23 cellular contexts compared by ENCODE assay signal in the genomic region with DNA sequence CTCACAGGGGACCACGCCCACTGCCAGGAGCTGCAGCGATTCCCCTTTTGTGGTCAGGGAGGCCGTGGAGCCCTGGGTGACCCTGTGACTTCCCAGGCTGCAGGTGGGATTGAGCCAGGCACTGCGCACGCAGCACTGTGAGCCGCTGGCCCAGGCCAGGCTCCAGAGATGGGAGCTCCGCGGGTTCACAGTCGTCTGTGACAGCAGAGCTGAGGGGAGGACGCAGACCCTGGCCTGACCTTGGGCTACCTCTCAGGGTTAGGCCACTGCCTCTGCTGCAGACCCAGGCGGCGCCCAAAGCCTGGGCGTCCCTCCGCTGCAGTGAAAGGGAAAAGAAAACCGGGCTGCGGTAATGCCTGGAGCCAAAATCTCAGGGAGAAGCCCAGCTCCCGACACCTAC.
DNase-seq lines count a peak whose midpoint lies in the region; ATAC-seq and TF ChIP-seq lines count a peak whose summit lies in the region.
"Had no signal": no experiment of that assay in that cellular context is flagged by ENCODE, and none has a peak within 500 bp of the region (broad histone marks: within the 10 kb centered on the region; RNA-seq: fewer than 3 reads in every experiment).

No MANE protein-coding gene starts in this region.

- no peaks in the 10 kb centered on the region for H3K79me2 ChIP-seq in GM23248 (ENCODE audit: insufficient read depth)
- H3K79me2 ChIP-seq: parathyroid adenoma had no signal

- H3K36me3 Mint-ChIP-seq in activated CD4-positive, alpha-beta memory T cell treated with anti-CD3 and anti-CD28 coated beads, Interleukin-2, amount 10 ng/mL, durations not matched to agents 7 days and 5 days (ENCODE audit: low read depth), result no peaks in the 10 kb centered on the region
- H3K36me3 Mint-ChIP-seq in activated CD4-positive, alpha-beta memory T cell treated with anti-CD3 and anti-CD28 coated beads for 36 hours, result no peaks in the 10 kb centered on the region
- H3K36me3 Mint-ChIP-seq in activated T-cell treated with anti-CD3 and anti-CD28 coated beads, Interleukin-2, amount 50 U/mL, for 4 hours (ENCODE audit: insufficient read depth), result no peaks in the 10 kb centered on the region
- H3K36me3 Mint-ChIP-seq: activated naive CD4-positive, alpha-beta T cell treated with anti-CD3 and anti-CD28 coated beads, Interleukin-2, amount 50 U/mL, for 24 hours; neural progenitor cell had no signal

- no peak for ATAC-seq in activated T-cell treated with anti-CD3 and anti-CD28 coated beads, Interleukin-2, amount 50 U/mL, for 4 hours

- H3K27me3 ChIP-seq in neuronal stem cell (ENCODE audit: control insufficient read depth in 3 of 3, insufficient read depth in 3 of 3, low read depth in 1 of 3, low read length in 3 of 3) (no peaks in the 10 kb centered on the region), tibial nerve (peaks cover 0 to 4% of the 10 kb centered on the region in 2 donors), GM23248 (replicated peaks; ENCODE audit: insufficient read depth) (peaks cover 14% of the 10 kb centered on the region; the same call in 1 of the 2 replicates)
- H3K27me3 ChIP-seq: brain microvascular endothelial cell, neural progenitor cell, Peyer's patch had no signal

- no peak overlapping the region for H2BK12ac ChIP-seq in neuronal stem cell (ENCODE audit: low read length)

- in situ Hi-C loops in GM23248 (cut with MboI), result loop anchor here (10.0 kb wide), 2 partner anchors 424 to 514 kb away; a partner anchor contains a TSS

- peak overlapping the region; percentile 62 for H3K18ac ChIP-seq in neuronal stem cell (ENCODE audit: low read length)

- peak overlapping the region; percentile 49 for H2BK15ac ChIP-seq in neuronal stem cell (ENCODE audit: low read length)

- H3K4me3 Mint-ChIP-seq in activated CD4-positive, alpha-beta memory T cell treated with anti-CD3 and anti-CD28 coated beads, Interleukin-2, amount 10 ng/mL, durations not matched to agents 7 days and 5 days, result no peak overlapping the region
- H3K4me3 Mint-ChIP-seq in activated CD4-positive, alpha-beta memory T cell treated with anti-CD3 and anti-CD28 coated beads for 36 hours, result no peak overlapping the region
- no peak overlapping the region for H3K4me3 Mint-ChIP-seq in activated T-cell treated with anti-CD3 and anti-CD28 coated beads, Interleukin-2, amount 50 U/mL, for 4 hours
- H3K4me3 Mint-ChIP-seq: activated CD8-positive, alpha-beta T cell treated with anti-CD3 and anti-CD28 coated beads for 36 hours; activated naive CD4-positive, alpha-beta T cell treated with anti-CD3 and anti-CD28 coated beads, Interleukin-2, amount 50 U/mL, for 24 hours; neural progenitor cell had no signal

- no peaks in the 10 kb centered on the region for H3K9me3 Mint-ChIP-seq in activated CD4-positive, alpha-beta memory T cell treated with anti-CD3 and anti-CD28 coated beads, Interleukin-2, amount 10 ng/mL, durations not matched to agents 7 days and 5 days
- H3K9me3 Mint-ChIP-seq in activated CD4-positive, alpha-beta memory T cell treated with anti-CD3 and anti-CD28 coated beads for 36 hours, result no peaks in the 10 kb centered on the region
- no peaks in the 10 kb centered on the region for H3K9me3 Mint-ChIP-seq in activated T-cell treated with anti-CD3 and anti-CD28 coated beads, Interleukin-2, amount 50 U/mL, for 4 hours
- H3K9me3 Mint-ChIP-seq: activated CD8-positive, alpha-beta T cell treated with anti-CD3 and anti-CD28 coated beads for 36 hours; activated naive CD4-positive, alpha-beta T cell treated with anti-CD3 and anti-CD28 coated beads, Interleukin-2, amount 50 U/mL, for 24 hours; activated T-helper 2 cell treated with anti-CD3 and anti-CD28 coated beads, Interferon-gamma antibody, Interleukin-2, Interleukin-4, amounts not matched to agents 10 μg/mL and 5 μg/mL and 100 μg/mL, durations not matched to agents 14 hours and 24 hours and 36 hours; neural progenitor cell had no signal

- peak overlapping the region; percentile 85 for H2AK5ac ChIP-seq in neuronal stem cell (ENCODE audit: low read depth, low read length)

- no peak overlapping the region for H3K14ac ChIP-seq in neuronal stem cell (ENCODE audit: low read length)

- no peak overlapping the region for H4K91ac ChIP-seq in neuronal stem cell (ENCODE audit: low read depth, low read length, poor library complexity)

- peak; percentile 15 for DNase-seq in activated CD4-positive, alpha-beta memory T cell treated with anti-CD3 and anti-CD28 coated beads, Interleukin-2, amount 10 ng/mL, durations not matched to agents 7 days and 5 days
- DNase-seq in activated CD4-positive, alpha-beta memory T cell treated with anti-CD3 and anti-CD28 coated beads for 36 hours, result no peak
- DNase-seq in neuronal stem cell (ENCODE audit: low spot score), result no peak
- DNase-seq in tibial nerve (ENCODE audit: low spot score in 2 of 2), result no peak
- DNase-seq in GM23248, result no peak
- DNase-seq in stimulated activated CD4-positive, alpha-beta T cell treated with anti-CD3 and anti-CD28 coated beads, Interleukin-15, amount 100 ng/mL, for 24 hours, result no peak
- no peak for DNase-seq in activated T-cell treated with anti-CD3 and anti-CD28 coated beads, Interleukin-2, amount 50 U/mL, for 4 hours
- DNase-seq: amniotic stem cell, DMS79, GOT3, NCI-H187 treated with DMSO at 0.1 percent for 48 hours had no signal

- H2BK120ac ChIP-seq in neuronal stem cell (ENCODE audit: low read depth, low read length), result no peak overlapping the region

- H4K8ac ChIP-seq in neuronal stem cell (ENCODE audit: low read depth, low read length), result no peak overlapping the region

- H3K9me2 ChIP-seq in GM23248 (ENCODE audit: insufficient read depth), result no peaks in the 10 kb centered on the region

- no peak overlapping the region for H3K23ac ChIP-seq in neuronal stem cell (ENCODE audit: low read depth, low read length, poor library complexity)

- TF ChIP-seq CTCF in tibial nerve (IDR thresholded peaks at IDR 0.05), result no peak

- no peak overlapping the region for H3K27ac Mint-ChIP-seq in activated CD4-positive, alpha-beta memory T cell treated with anti-CD3 and anti-CD28 coated beads, Interleukin-2, amount 10 ng/mL, durations not matched to agents 7 days and 5 days
- no peak overlapping the region for H3K27ac Mint-ChIP-seq in activated CD4-positive, alpha-beta memory T cell treated with anti-CD3 and anti-CD28 coated beads for 36 hours
- H3K27ac Mint-ChIP-seq: activated CD8-positive, alpha-beta T cell treated with anti-CD3 and anti-CD28 coated beads for 36 hours; activated naive CD4-positive, alpha-beta T cell treated with anti-CD3 and anti-CD28 coated beads, Interleukin-2, amount 50 U/mL, for 24 hours; activated T-helper 2 cell treated with anti-CD3 and anti-CD28 coated beads, Interferon-gamma antibody, Interleukin-2, Interleukin-4, amounts not matched to agents 10 μg/mL and 5 μg/mL and 100 μg/mL, durations not matched to agents 14 hours and 24 hours and 36 hours had no signal

- H3K27ac ChIP-seq in cingulate gyrus (ENCODE audit: low read depth, low read length) (peak overlapping the region; percentile 93), neuronal stem cell (replicated peaks; ENCODE audit: low read length) (no peak overlapping the region), tibial nerve (peak overlapping the region in 3 of 4 donors; percentile 65 to 84 (median 82)), GM23248 (no peak overlapping the region)
- H3K27ac ChIP-seq: 22Rv1, brain microvascular endothelial cell, C4-2B, left ventricle myocardium inferior, neural progenitor cell, parathyroid adenoma, Peyer's patch had no signal

- no peak overlapping the region for H3K4me3 ChIP-seq in neuronal stem cell (ENCODE audit: low read length in 2 of 2)
- no peak overlapping the region for H3K4me3 ChIP-seq in tibial nerve
- no peak overlapping the region for H3K4me3 ChIP-seq in GM23248
- H3K4me3 ChIP-seq: K562, left ventricle myocardium inferior, neural progenitor cell, Peyer's patch had no signal

- no peaks in the 10 kb centered on the region for H3F3A ChIP-seq in GM23248 (ENCODE audit: insufficient read depth)

- no peak overlapping the region for H3K4ac ChIP-seq in neuronal stem cell (ENCODE audit: low read length)

- peaks cover 2% of the 10 kb centered on the region for H3K27me3 Mint-ChIP-seq in activated CD4-positive, alpha-beta memory T cell treated with anti-CD3 and anti-CD28 coated beads, Interleukin-2, amount 10 ng/mL, durations not matched to agents 7 days and 5 days
- H3K27me3 Mint-ChIP-seq in activated CD4-positive, alpha-beta memory T cell treated with anti-CD3 and anti-CD28 coated beads for 36 hours, result peaks cover 5% of the 10 kb centered on the region
- H3K27me3 Mint-ChIP-seq in activated T-cell treated with anti-CD3 and anti-CD28 coated beads, Interleukin-2, amount 50 U/mL, for 4 hours (ENCODE audit: low read depth), result peaks cover 12% of the 10 kb centered on the region

- H3K79me1 ChIP-seq in neuronal stem cell (ENCODE audit: low read depth, low read length), result no peaks in the 10 kb centered on the region

- no peaks in the 10 kb centered on the region for H4K20me1 ChIP-seq in GM23248 (ENCODE audit: insufficient read depth)

- peak overlapping the region; percentile 20 for H2BK5ac ChIP-seq in neuronal stem cell (ENCODE audit: low read length)

- H3K4me2 ChIP-seq in neuronal stem cell (ENCODE audit: insufficient read depth, low read length, poor library complexity, severe bottlenecking) (no peak overlapping the region), GM23248 (ENCODE audit: unreplicated experiment) (no peak overlapping the region)
- H3K4me2 ChIP-seq: neural progenitor cell had no signal

- H3K9me3 ChIP-seq in neuronal stem cell (replicated peaks in 1 of 2; ENCODE audit: control insufficient read depth in 2 of 2, insufficient read depth in 1 of 2, low read depth in 1 of 2, low read length in 2 of 2), result no peaks in the 10 kb centered on the region
- H3K9me3 ChIP-seq in tibial nerve, result no peaks in the 10 kb centered on the region
- H3K9me3 ChIP-seq in GM23248 (ENCODE audit: low read depth), result no peaks in the 10 kb centered on the region
- H3K9me3 ChIP-seq: left ventricle myocardium inferior, Peyer's patch had no signal

- TF ChIP-seq POLR2A in tibial nerve (IDR thresholded peaks at IDR 0.05), result no peak

- no peak for TF ChIP-seq EP300 in tibial nerve (IDR thresholded peaks at IDR 0.05)

- H3K4me1 ChIP-seq in neuronal stem cell (ENCODE audit: control insufficient read depth in 2 of 2, insufficient read depth in 1 of 2, low read depth in 1 of 2, low read length in 2 of 2) (peaks cover 0 to 10% of the 10 kb centered on the region in 2 donors), tibial nerve (peaks cover 0 to 12% (median 4%) of the 10 kb centered on the region in 4 donors), GM23248 (ENCODE audit: insufficient read depth) (no peaks in the 10 kb centered on the region)
- H3K4me1 ChIP-seq: left ventricle myocardium inferior, parathyroid adenoma, Peyer's patch had no signal

- intact Hi-C loops in activated CD4-positive, alpha-beta memory T cell treated with anti-CD3 and anti-CD28 coated beads for 36 hours (cut with micrococcal nuclease), result loop anchor here (1.0 to 5.0 kb wide), 4 partner anchors 178 to 991 kb away; no protein-coding TSS in a partner anchor

- no CpG with 5 or more reads among the region's 17 CpGs for WGBS in neuronal stem cell (ENCODE audit: extremely low coverage in 2 of 2, insufficient read length in 2 of 2, insufficient replicate concordance in 1 of 2), 2 donors
- WGBS in tibial nerve, 2 donors, result 60 to 62% methylated on average over 16 to 17 of the region's 17 CpGs
- WGBS in GM23248 (ENCODE audit: low coverage in 1 of 2, low lambda C conversion rate in 2 of 2, missing lambda C conversion rate in 2 of 2), 2 experiments, result 60 to 61% methylated on average over 17 of the region's 17 CpGs

- CTCF ChIA-PET in activated CD4-positive, alpha-beta memory T cell treated with anti-CD3 and anti-CD28 coated beads, Interleukin-2, amount 10 ng/mL, durations not matched to agents 7 days and 5 days (lab: Charles Lee), result interaction anchor here (0.7 to 2.6 kb wide), 4 partner anchors 344 to 575 kb away, joined by 3 to 12 read pairs (median 3); no protein-coding TSS in a partner anchor
- CTCF ChIA-PET in activated CD4-positive, alpha-beta memory T cell treated with anti-CD3 and anti-CD28 coated beads for 36 hours (lab: Charles Lee), result interaction anchor here (1.2 to 1.3 kb wide), 4 partner anchors 425 to 1123 kb away, joined by 3 to 12 read pairs (median 4); no protein-coding TSS in a partner anchor

- no peaks in the 10 kb centered on the region for H3K4me1 Mint-ChIP-seq in activated CD4-positive, alpha-beta memory T cell treated with anti-CD3 and anti-CD28 coated beads, Interleukin-2, amount 10 ng/mL, durations not matched to agents 7 days and 5 days
- no peaks in the 10 kb centered on the region for H3K4me1 Mint-ChIP-seq in activated CD4-positive, alpha-beta memory T cell treated with anti-CD3 and anti-CD28 coated beads for 36 hours (ENCODE audit: low read depth)
- H3K4me1 Mint-ChIP-seq in activated T-cell treated with anti-CD3 and anti-CD28 coated beads, Interleukin-2, amount 50 U/mL, for 4 hours (ENCODE audit: low read depth), result no peaks in the 10 kb centered on the region
- H3K4me1 Mint-ChIP-seq: activated naive CD4-positive, alpha-beta T cell treated with anti-CD3 and anti-CD28 coated beads, Interleukin-2, amount 50 U/mL, for 24 hours; neural progenitor cell had no signal

- POLR2A ChIA-PET in activated CD4-positive, alpha-beta memory T cell treated with anti-CD3 and anti-CD28 coated beads, Interleukin-2, amount 10 ng/mL, durations not matched to agents 7 days and 5 days (lab: Charles Lee), result no interaction called here
- POLR2A ChIA-PET in activated CD4-positive, alpha-beta memory T cell treated with anti-CD3 and anti-CD28 coated beads for 36 hours (lab: Charles Lee), result no interaction called here

- no peaks in the 10 kb centered on the region for H3K36me3 ChIP-seq in neuronal stem cell (replicated peaks in 1 of 2; ENCODE audit: control insufficient read depth in 2 of 2, insufficient read depth in 2 of 2, low read length in 2 of 2)
- no peaks in the 10 kb centered on the region for H3K36me3 ChIP-seq in tibial nerve
- H3K36me3 ChIP-seq in GM23248 (ENCODE audit: low read depth), result no peaks in the 10 kb centered on the region
- H3K36me3 ChIP-seq: brain microvascular endothelial cell, left ventricle myocardium inferior, neural progenitor cell, Peyer's patch had no signal

- peak overlapping the region; percentile 7 for H2AFZ ChIP-seq in neuronal stem cell (ENCODE audit: low read length)
- no peak overlapping the region for H2AFZ ChIP-seq in GM23248
- H2AFZ ChIP-seq: neural progenitor cell, parathyroid adenoma had no signal

- H3K9ac ChIP-seq in neuronal stem cell (ENCODE audit: low read depth, low read length, poor library complexity), result no peak overlapping the region
- H3K9ac ChIP-seq in GM23248, result no peak overlapping the region
- H3K9ac ChIP-seq: neural progenitor cell, parathyroid adenoma had no signal

Comparison
In these comparisons a context has a peak if more than half of its experiments do, and no peak if none do; other contexts are left out.
1. H3K27ac ChIP-seq: peak in cingulate gyrus (single experiment) and tibial nerve (3 of 4); none in neuronal stem cell (single experiment) and GM23248 (single experiment).